Comparison of ENCODE assay signal across 8 cellular contexts in genomic region chr9:128034821-128035764, GRCh38. TPM values are rescaled to one million over a fixed set of nuclear protein-coding genes. Genes with fewer than 3 reads are reported as not detected.
A peak's percentile ranks its signal among the peaks of the same experiment; 100 is the strongest.
DNase-seq lines count a peak whose midpoint lies in the region; ATAC-seq and TF ChIP-seq lines count a peak whose summit lies in the region.

No MANE protein-coding gene starts in this region.

- H3K79me2 ChIP-seq in SK-N-SH (ENCODE audit: insufficient read depth): no peaks in the 10 kb centered on the region

- peak; percentile 25 for TF ChIP-seq POLR2A in ovary (IDR thresholded peaks at IDR 0.05)

- H3K27ac Mint-ChIP-seq in activated naive CD4-positive, alpha-beta T cell treated with anti-CD3 and anti-CD28 coated beads, Interleukin-2, amount 50 U/mL, for 72 hours: peak overlapping the region in 1 of 2 donors; percentile 61

- peak; percentile 96 for TF ChIP-seq RAD21 in SK-N-SH (IDR thresholded peaks at IDR 0.05; ENCODE audit: low read length)

- no peaks in the 10 kb centered on the region for H3K9me2 ChIP-seq in SK-N-SH

- no peak overlapping the region for H3K4me2 ChIP-seq in SK-N-SH

- TF ChIP-seq CTCF in SK-N-SH (IDR thresholded peaks at IDR 0.05): peak; percentile 72
- TF ChIP-seq CTCF in ovary (IDR thresholded peaks at IDR 0.05): peak; percentile 80 to 94 (median 91)

- H3K9me3 ChIP-seq in SK-N-SH (no peaks in the 10 kb centered on the region), ovary (no peaks in the 10 kb centered on the region)

- intact Hi-C loops in ovary (cut with DNase I): loop anchor here in 3 of 4 donors (2.0 to 5.0 kb wide), 2 partner anchors 90 to 93 kb away; no protein-coding TSS in a partner anchor

- H3K36me3 Mint-ChIP-seq in activated naive CD4-positive, alpha-beta T cell treated with anti-CD3 and anti-CD28 coated beads, Interleukin-2, amount 50 U/mL, for 72 hours: no peaks in the 10 kb centered on the region

- TF ChIP-seq EP300 in SK-N-SH (IDR thresholded peaks at IDR 0.05; ENCODE audit: borderline replicate concordance in 1 of 2, low read depth in 1 of 2, low read length in 1 of 2) (no peak), ovary (IDR thresholded peaks at IDR 0.05) (no peak)

- no peak overlapping the region for H2AFZ ChIP-seq in SK-N-SH (ENCODE audit: low read depth)

- no peaks in the 10 kb centered on the region for H3F3A ChIP-seq in SK-N-SH (replicated peaks; ENCODE audit: insufficient read depth)

- 35% methylated on average over 6 of the region's 8 CpGs for WGBS in SK-N-SH (ENCODE audit: low lambda C conversion rate)
- WGBS in ovary, 3 donors: 31 to 40% (median 39%) methylated on average over 8 of the region's 8 CpGs

- peak; percentile 43 for ATAC-seq in GM19467 (IDR thresholded peaks at IDR 0.05; ENCODE audit: unreplicated experiment)
- ATAC-seq in activated naive CD4-positive, alpha-beta T cell treated with anti-CD3 and anti-CD28 coated beads, Interleukin-2, amount 50 U/mL, for 72 hours: peak; percentile 58 to 59
- ATAC-seq in HG03097 (IDR thresholded peaks at IDR 0.05; ENCODE audit: low FRiP score, unreplicated experiment): no peak

- no peaks in the 10 kb centered on the region for H3K9me3 Mint-ChIP-seq in activated naive CD4-positive, alpha-beta T cell treated with anti-CD3 and anti-CD28 coated beads, Interleukin-2, amount 50 U/mL, for 72 hours

- no peaks in the 10 kb centered on the region for H3K36me3 ChIP-seq in SK-N-SH (replicated peaks in 1 of 2; ENCODE audit: control insufficient read depth in 1 of 2, insufficient read depth in 2 of 2, low read length in 1 of 2)
- no peaks in the 10 kb centered on the region for H3K36me3 ChIP-seq in ovary

- H3K27me3 ChIP-seq in SK-N-SH (ENCODE audit: insufficient read depth): no peaks in the 10 kb centered on the region
- no peaks in the 10 kb centered on the region for H3K27me3 ChIP-seq in ovary

- no peaks in the 10 kb centered on the region; a peak in 1 of 4 replicates for H3K4me1 ChIP-seq in SK-N-SH (ENCODE audit: control insufficient read depth in 1 of 2, insufficient read depth in 2 of 2, low read depth in 1 of 2, low read length in 1 of 2)
- no peaks in the 10 kb centered on the region for H3K4me1 ChIP-seq in ovary (ENCODE audit: insufficient read depth)

- H4K20me1 ChIP-seq in SK-N-SH (ENCODE audit: insufficient read depth): no peaks in the 10 kb centered on the region

- H3K27ac ChIP-seq in SK-N-SH (ENCODE audit: low read depth in 2 of 2, low read length in 1 of 2) (no peak overlapping the region; a peak in 1 of 4 replicates), ovary (no peak overlapping the region)

- H3K4me3 ChIP-seq in SK-N-SH (ENCODE audit: low read depth in 2 of 2, low read length in 1 of 2) (no peak overlapping the region; a peak in 1 of 4 replicates), ovary (no peak overlapping the region)

- CTCF ChIA-PET in SK-N-SH (lab: Yijun Ruan, JAX): interaction anchor here (0.6 to 12.7 kb wide), 52 partner anchors 8 to 263 kb away, joined by 3 to 219 read pairs (median 5); partner anchors contain the start of genes DPM2, EEIG1, NAIF1 and PIP5KL1

- no peak overlapping the region for H3K9ac ChIP-seq in SK-N-SH

- POLR2A ChIA-PET in SK-N-SH (lab: Yijun Ruan, JAX): no interaction called here

- DNase-seq in AML-193 (lab: John Stamatoyannopoulos, UW) (peak; percentile 69 to 71), NCI-H1105 treated with DMSO at 0.1 percent for 48 hours (lab: John Stamatoyannopoulos, UW) (peak; percentile 81), SK-N-SH (peak; percentile 82), glomerular endothelial cell (ENCODE audit: extremely low read depth, low read depth, low spot score) (peak; percentile 75), ovary (peak; percentile 67 to 78 (median 69))
- peak; percentile 74 to 79 for DNase-seq in activated naive CD4-positive, alpha-beta T cell treated with anti-CD3 and anti-CD28 coated beads, Interleukin-2, amount 50 U/mL, for 72 hours (ENCODE audit: low spot score in 2 of 2)

TF ChIP-seq in SK-N-SH, 30 proteins besides CTCF, POLR2A, EP300 and RAD21:
- TF ChIP-seq ZBTB33 (IDR thresholded peaks at IDR 0.05; ENCODE audit: borderline replicate concordance, low read depth) (no peak), MXI1 (IDR thresholded peaks at IDR 0.05; ENCODE audit: low read depth, low read length) (peak; percentile 41; the same call in 1 of the 2 replicates), MAX (IDR thresholded peaks at IDR 0.05; ENCODE audit: low read depth) (peak; percentile 79), SMC3 (IDR thresholded peaks at IDR 0.05; ENCODE audit: low read depth, low read length) (peak; percentile 94)
TF ChIP-seq in SK-N-SH: peak in this region for 3.

RNA-seq across cellular contexts. Expression of gene NAIF1, which starts 32.0 kb away (rescaled TPM):
- polyA plus RNA-seq in SK-N-SH (2012; rRNA removed) (14.6 and 14.8 TPM in 2 replicates), ovary (1 to 10 TPM; 6.6 to 9.0 TPM)
- 10.0 and 12.9 TPM in 2 replicates for polyA plus RNA-seq in SK-N-SH (2012; cell fraction: cytosol; rRNA removed)
- 7.9 and 8.3 TPM in 2 replicates for polyA plus RNA-seq in SK-N-SH (2012; cell fraction: nucleus; rRNA removed)
- total RNA-seq in activated naive CD4-positive, alpha-beta T cell treated with anti-CD3 and anti-CD28 coated beads, Interleukin-2, amount 50 U/mL, for 72 hours: 10 to 100 TPM in 1 of 2 donors, 1 to 10 TPM in 1; 9.8 to 12.7 TPM
- total RNA-seq in glomerular endothelial cell (6.8 and 8.4 TPM in 2 replicates), ovary (10 to 100 TPM in 1 of 7 donors, 1 to 10 TPM in 6; 4.1 to 10.9 (median 5.9) TPM)

RNA-seq across cellular contexts. Expression of gene SLC25A25, which starts 32.9 kb away (rescaled TPM):
- polyA plus RNA-seq in SK-N-SH (2012; rRNA removed): 12.1 and 12.3 TPM in 2 replicates
- 7.5 and 10.3 TPM in 2 replicates for polyA plus RNA-seq in SK-N-SH (2012; cell fraction: cytosol; rRNA removed)
- polyA plus RNA-seq in SK-N-SH (2012; cell fraction: nucleus; rRNA removed): 19.6 and 24.1 TPM in 2 replicates
- 10 to 100 TPM; 10.9 to 19.0 TPM for total RNA-seq in activated naive CD4-positive, alpha-beta T cell treated with anti-CD3 and anti-CD28 coated beads, Interleukin-2, amount 50 U/mL, for 72 hours
- 16.1 and 24.1 TPM in 2 replicates for total RNA-seq in glomerular endothelial cell
- 10 to 100 TPM; 24.1 to 90.1 (median 40.0) TPM for total RNA-seq in ovary
- 10 to 100 TPM; 23.4 to 28.6 TPM for polyA plus RNA-seq in ovary

RNA-seq across cellular contexts. Expression of gene EEIG1, which starts 54.3 kb away (rescaled TPM):
- 17.9 and 26.2 TPM in 2 replicates for polyA plus RNA-seq in SK-N-SH (2012; rRNA removed)
- 15.9 and 18.6 TPM in 2 replicates for polyA plus RNA-seq in SK-N-SH (2012; cell fraction: cytosol; rRNA removed)
- 32.9 and 55.0 TPM in 2 replicates for polyA plus RNA-seq in SK-N-SH (2012; cell fraction: nucleus; rRNA removed)
- 10 to 100 TPM; 63.1 to 96.5 TPM for total RNA-seq in activated naive CD4-positive, alpha-beta T cell treated with anti-CD3 and anti-CD28 coated beads, Interleukin-2, amount 50 U/mL, for 72 hours
- 29.6 TPM in 2 replicates for total RNA-seq in glomerular endothelial cell
- 100 to 1,000 TPM in 2 of 7 donors, 10 to 100 TPM in 4, 1 to 10 TPM in 1; 8.6 to 104 (median 76.0) TPM for total RNA-seq in ovary
- 10 to 100 TPM; 17.9 to 20.8 TPM for polyA plus RNA-seq in ovary
